In genomic region chr20:5920581-5920980, GRCh38 we compare ENCODE assay signal across 2 cellular contexts.
TF ChIP-seq lines count a peak whose summit lies in the region.

No MANE protein-coding gene starts in this region.

TF ChIP-seq in SK-N-SH, 30 proteins besides CTCF, POLR2A, EP300 and RAD21 (continued from another document):
- TF ChIP-seq NFIC (IDR thresholded peaks at IDR 0.05; ENCODE audit: borderline replicate concordance) (no peak), SIN3A (IDR thresholded peaks at IDR 0.05; ENCODE audit: borderline replicate concordance, low read depth, low read length) (no peak), POLR2AphosphoS5 (IDR thresholded peaks at IDR 0.05; ENCODE audit: low read depth, low read length) (no peak), JUND (IDR thresholded peaks at IDR 0.05) (no peak), GABPA (IDR thresholded peaks at IDR 0.05; ENCODE audit: low read depth) (no peak), SMC3 (IDR thresholded peaks at IDR 0.05; ENCODE audit: low read depth, low read length) (no peak), MAX (IDR thresholded peaks at IDR 0.05; ENCODE audit: low read depth) (no peak)
- TF ChIP-seq, protein P1, sequence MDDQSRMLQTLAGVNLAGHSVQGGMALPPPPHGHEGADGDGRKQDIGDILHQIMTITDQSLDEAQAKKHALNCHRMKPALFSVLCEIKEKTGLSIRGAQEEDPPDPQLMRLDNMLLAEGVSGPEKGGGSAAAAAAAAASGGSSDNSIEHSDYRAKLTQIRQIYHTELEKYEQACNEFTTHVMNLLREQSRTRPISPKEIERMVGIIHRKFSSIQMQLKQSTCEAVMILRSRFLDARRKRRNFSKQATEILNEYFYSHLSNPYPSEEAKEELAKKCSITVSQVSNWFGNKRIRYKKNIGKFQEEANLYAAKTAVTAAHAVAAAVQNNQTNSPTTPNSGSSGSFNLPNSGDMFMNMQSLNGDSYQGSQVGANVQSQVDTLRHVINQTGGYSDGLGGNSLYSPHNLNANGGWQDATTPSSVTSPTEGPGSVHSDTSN (IDR thresholded peaks at IDR 0.05) = no peak

TF ChIP-seq in SK-N-SH treated with all-trans-retinoic acid at 6 μM for 48 hours, 23 proteins besides CTCF, POLR2A, EP300 and RAD21 (continued from another document):
- TF ChIP-seq CSRNP3 (CRISPR knock-in tag; IDR thresholded peaks at IDR 0.05) = no peak
- TF ChIP-seq BACH2 (CRISPR knock-in tag; IDR thresholded peaks at IDR 0.05; ENCODE audit: borderline replicate concordance) = no peak
- TF ChIP-seq POU6F1 (CRISPR knock-in tag; IDR thresholded peaks at IDR 0.05; ENCODE audit: borderline replicate concordance, low read depth) = no peak
- no peak for TF ChIP-seq PATZ1 (CRISPR knock-in tag; IDR thresholded peaks at IDR 0.05; ENCODE audit: borderline replicate concordance)
- no peak for TF ChIP-seq ZFP30 (CRISPR knock-in tag; IDR thresholded peaks at IDR 0.05)
- TF ChIP-seq, protein P2, sequence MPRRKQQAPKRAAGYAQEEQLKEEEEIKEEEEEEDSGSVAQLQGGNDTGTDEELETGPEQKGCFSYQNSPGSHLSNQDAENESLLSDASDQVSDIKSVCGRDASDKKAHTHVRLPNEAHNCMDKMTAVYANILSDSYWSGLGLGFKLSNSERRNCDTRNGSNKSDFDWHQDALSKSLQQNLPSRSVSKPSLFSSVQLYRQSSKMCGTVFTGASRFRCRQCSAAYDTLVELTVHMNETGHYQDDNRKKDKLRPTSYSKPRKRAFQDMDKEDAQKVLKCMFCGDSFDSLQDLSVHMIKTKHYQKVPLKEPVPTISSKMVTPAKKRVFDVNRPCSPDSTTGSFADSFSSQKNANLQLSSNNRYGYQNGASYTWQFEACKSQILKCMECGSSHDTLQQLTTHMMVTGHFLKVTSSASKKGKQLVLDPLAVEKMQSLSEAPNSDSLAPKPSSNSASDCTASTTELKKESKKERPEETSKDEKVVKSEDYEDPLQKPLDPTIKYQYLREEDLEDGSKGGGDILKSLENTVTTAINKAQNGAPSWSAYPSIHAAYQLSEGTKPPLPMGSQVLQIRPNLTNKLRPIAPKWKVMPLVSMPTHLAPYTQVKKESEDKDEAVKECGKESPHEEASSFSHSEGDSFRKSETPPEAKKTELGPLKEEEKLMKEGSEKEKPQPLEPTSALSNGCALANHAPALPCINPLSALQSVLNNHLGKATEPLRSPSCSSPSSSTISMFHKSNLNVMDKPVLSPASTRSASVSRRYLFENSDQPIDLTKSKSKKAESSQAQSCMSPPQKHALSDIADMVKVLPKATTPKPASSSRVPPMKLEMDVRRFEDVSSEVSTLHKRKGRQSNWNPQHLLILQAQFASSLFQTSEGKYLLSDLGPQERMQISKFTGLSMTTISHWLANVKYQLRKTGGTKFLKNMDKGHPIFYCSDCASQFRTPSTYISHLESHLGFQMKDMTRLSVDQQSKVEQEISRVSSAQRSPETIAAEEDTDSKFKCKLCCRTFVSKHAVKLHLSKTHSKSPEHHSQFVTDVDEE (CRISPR knock-in tag; IDR thresholded peaks at IDR 0.05) = no peak
- TF ChIP-seq ZNF8 (CRISPR knock-in tag; IDR thresholded peaks at IDR 0.05) = no peak
- TF ChIP-seq RARB (CRISPR knock-in tag; IDR thresholded peaks at IDR 0.05) = no peak
- no peak for TF ChIP-seq CSDC2 (CRISPR knock-in tag; IDR thresholded peaks at IDR 0.05)
- TF ChIP-seq OSR1 (CRISPR knock-in tag; IDR thresholded peaks at IDR 0.05) = no peak
- no peak for TF ChIP-seq PPARA (CRISPR knock-in tag; IDR thresholded peaks at IDR 0.05; ENCODE audit: borderline replicate concordance)
- no peak for TF ChIP-seq ARNTL (CRISPR knock-in tag; IDR thresholded peaks at IDR 0.05; ENCODE audit: borderline replicate concordance, low read depth)
- TF ChIP-seq GLIS3 (CRISPR knock-in tag; IDR thresholded peaks at IDR 0.05) = no peak
- TF ChIP-seq ISL1 (CRISPR knock-in tag; IDR thresholded peaks at IDR 0.05) = no peak
- TF ChIP-seq ZNF565 (CRISPR knock-in tag; conservative IDR thresholded peaks at IDR 0.05; ENCODE audit: low read depth) = no peak
- no peak for TF ChIP-seq ZC3H10 (CRISPR knock-in tag; IDR thresholded peaks at IDR 0.05)
